8 cellular contexts compared by ENCODE assay signal in genomic region chr10:58384999-58385783, GRCh38. TPM values are rescaled to one million over a fixed set of nuclear protein-coding genes. Genes with fewer than 3 reads are reported as not detected.
DNase-seq lines count a peak whose midpoint lies in the region; ATAC-seq and TF ChIP-seq lines count a peak whose summit lies in the region.

Gene TFAM (plus strand): TSS chr10:58385410. CDS start chr10:58385548, 138 bp downstream.

- intact Hi-C loops in testis (cut with DNase I; ENCODE audit: low total_unique reads) = no loop called here

- H3K27ac ChIP-seq in SK-N-MC (0 out of 2 replicates have a peak within 1 kb of the TSS, but pooled peaks have one; percentile 21), testis (peak within 1 kb of the TSS; percentile 92 to 97)

- ATAC-seq in omental fat pad (ENCODE audit: low FRiP score) = peak; percentile 99

- H3K4me3 ChIP-seq in GM08714 (ENCODE audit: low read length) = peak within 1 kb of the TSS; percentile 87
- H3K4me3 ChIP-seq in HFF-Myc (replicated peaks; ENCODE audit: low read depth, low read length) = peak within 1 kb of the TSS; percentile 96
- peak within 1 kb of the TSS; percentile 89 for H3K4me3 ChIP-seq in SK-N-MC
- peak within 1 kb of the TSS; percentile 88 to 94 for H3K4me3 ChIP-seq in testis

- peak within 1 kb of the TSS; percentile 90 for H3K9ac ChIP-seq in SK-N-MC (ENCODE audit: insufficient read length)

- 0 to 1% methylated on average over 14 to 61 of the region's 65 CpGs for WGBS in testis, 2 donors

- H3K4me1 ChIP-seq in testis = peaks cover 20% of the 10 kb centered on the region

- H3K36me3 ChIP-seq in SK-N-MC (ENCODE audit: insufficient read depth, low read length) (peaks cover 30% of the 10 kb centered on the region), testis (ENCODE audit: low read depth, missing control alignments) (no peaks in the 10 kb centered on the region)

- H3K27me3 ChIP-seq in testis = no peaks in the 10 kb centered on the region

- no peaks in the 10 kb centered on the region for H3K9me3 ChIP-seq in SK-N-MC (ENCODE audit: low read depth, low read length)
- no peaks in the 10 kb centered on the region for H3K9me3 ChIP-seq in testis

- TF ChIP-seq CTCF in HFF-Myc (IDR thresholded peaks at IDR 0.05; ENCODE audit: low read depth, low read length, missing control alignments) = peak; percentile 61
- TF ChIP-seq CTCF in omental fat pad (IDR thresholded peaks at IDR 0.05) = no peak
- TF ChIP-seq CTCF in testis (IDR thresholded peaks at IDR 0.05) = peak in 2 of 3 experiments; percentile 23 to 40

- DNase-seq in HFF-Myc (ENCODE audit: extremely low read depth, low read depth) (peak; percentile 78), MV-4-11 (lab: John Stamatoyannopoulos, UW) (peak; percentile 84), SK-N-MC (ENCODE audit: low read depth, low spot score) (peak; percentile 20), glomerular endothelial cell (ENCODE audit: extremely low read depth, low read depth, low spot score) (no peak), omental fat pad (ENCODE audit: low spot score) (peak; percentile 98), testis (peak; percentile 94)
- DNase-seq in activated naive CD4-positive, alpha-beta T cell treated with anti-CD3 and anti-CD28 coated beads, Interleukin-2, amount 50 U/mL, for 16 hours = peak; percentile 96

- no peak for TF ChIP-seq POLR2A in testis (IDR thresholded peaks at IDR 0.05)

RNA-seq across cellular contexts. Expression of gene TFAM, which starts in this region (rescaled TPM):
- total RNA-seq in glomerular endothelial cell (12.7 and 22.6 TPM in 2 replicates), omental fat pad (10 to 100 TPM; 21.7 to 28.2 (median 23.1) TPM), testis (10 to 100 TPM; 36.3 to 57.2 TPM)
- 65.7 TPM for polyA plus RNA-seq in testis (ENCODE audit: insufficient read depth, low read depth, low replicate concordance)

Comparison
In these comparisons a context has a peak if more than half of its experiments do, and no peak if none do; other contexts are left out.
1. CTCF ChIP-seq: peak in HFF-Myc (single experiment) and testis (2 of 3); none in omental fat pad (0 of 3).
2. Peak in every context shown above with its lines, with median percentiles within 50 percentile points of each other: H3K4me3 ChIP-seq.